ENCODE assay signal across 10 cellular contexts in the genomic region with DNA sequence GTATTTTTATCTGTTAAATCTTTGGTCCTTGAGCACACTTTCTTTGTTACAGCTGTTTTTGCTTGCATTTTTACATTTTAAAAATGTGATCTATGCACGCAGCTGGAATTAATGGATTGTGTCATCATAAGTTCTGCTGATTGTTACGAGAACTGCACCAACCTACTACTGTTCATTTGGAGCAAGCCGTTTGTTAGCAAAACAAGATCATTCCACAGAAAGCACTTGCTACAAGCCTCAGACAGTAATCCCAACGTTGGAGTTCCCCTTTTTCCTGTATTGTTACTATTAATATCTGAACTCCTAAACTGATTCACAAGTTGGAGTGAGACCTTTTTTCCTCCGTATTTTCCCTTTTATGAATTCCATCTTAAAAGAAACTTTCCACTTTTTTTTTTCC. TPM values are rescaled to one million over a fixed set of nuclear protein-coding genes. Genes with fewer than 3 reads are reported as not detected.
A peak's percentile ranks its signal among the peaks of the same experiment; 100 is the strongest.
DNase-seq lines count a peak whose midpoint lies in the region; ATAC-seq, FAIRE-seq and TF ChIP-seq lines count a peak whose summit lies in the region.
"Had no signal": no experiment of that assay in that cellular context is flagged by ENCODE, and none has a peak within 500 bp of the region (broad histone marks: within the 10 kb centered on the region; RNA-seq: fewer than 3 reads in every experiment).

No MANE protein-coding gene starts in this region.

- no peak overlapping the region for H3K4me3 Mint-ChIP-seq in neural progenitor cell
- no peak overlapping the region for H3K4me3 Mint-ChIP-seq in activated T-cell treated with anti-CD3 and anti-CD28 coated beads, Interleukin-2, amount 50 U/mL, for 4 hours

- POLR2A ChIA-PET in endothelial cell of umbilical vein (lab: Charles Lee): no interaction called here

- BruUV-seq in endothelial cell of umbilical vein (replicated peaks; lab: Mats Ljungman, UMichigan): no TSS peak

- intact Hi-C loops in heart right ventricle (cut with DNase I): loop anchor here in 2 of 10 donors (5.0 to 10.0 kb wide), 2 partner anchors 132 to 284 kb away; no protein-coding TSS in a partner anchor
- intact Hi-C loops in left ventricle myocardium superior (cut with micrococcal nuclease): loop anchor here (5.0 to 10.0 kb wide), 2 partner anchors 426 to 1537 kb away; no protein-coding TSS in a partner anchor
- intact Hi-C loops in endothelial cell of umbilical vein (cut with micrococcal nuclease): no loop called here
- intact Hi-C loops in vagina (cut with DNase I): no loop called here

- H3K27ac Mint-ChIP-seq in neural progenitor cell: no peak overlapping the region

- no peak for TF ChIP-seq POLR2A in endothelial cell of umbilical vein (IDR thresholded peaks at IDR 0.05; ENCODE audit: low read depth, low read length)
- no peak for TF ChIP-seq POLR2A in vagina (IDR thresholded peaks at IDR 0.05)

- H3K9me3 Mint-ChIP-seq in neural progenitor cell: no peaks in the 10 kb centered on the region
- no peaks in the 10 kb centered on the region for H3K9me3 Mint-ChIP-seq in activated T-cell treated with anti-CD3 and anti-CD28 coated beads, Interleukin-2, amount 50 U/mL, for 4 hours

- peak; percentile 85 for FAIRE-seq in endothelial cell of umbilical vein (lab: Jason Lieb, UNC)

- ATAC-seq in heart right ventricle (no peak), left ventricle myocardium superior (no peak)
- ATAC-seq in activated T-cell treated with anti-CD3 and anti-CD28 coated beads, Interleukin-2, amount 50 U/mL, for 4 hours: no peak

- H3K4me2 ChIP-seq in endothelial cell of umbilical vein (ENCODE audit: insufficient read depth, low read length) (peak overlapping the region; percentile 32), neural progenitor cell (peak overlapping the region; percentile 88)

- H3K27me3 ChIP-seq in heart right ventricle (no peaks in the 10 kb centered on the region), endothelial cell of umbilical vein (ENCODE audit: control insufficient read depth in 2 of 2, insufficient read depth in 2 of 2, low read length in 2 of 2) (no peaks in the 10 kb centered on the region), neural progenitor cell (peaks cover 23% of the 10 kb centered on the region), vagina (no peaks in the 10 kb centered on the region)

- DNase-seq in heart right ventricle: no peak
- DNase-seq in left ventricle myocardium superior: no peak
- DNase-seq in endothelial cell of umbilical vein (ENCODE audit: low read depth, low spot score): peak; percentile 16
- DNase-seq in neural progenitor cell (ENCODE audit: low spot score): no peak
- no peak for DNase-seq in vagina (ENCODE audit: extremely low spot score in 2 of 2)
- DNase-seq in NCI-H1694 (lab: John Stamatoyannopoulos, UW): no peak
- DNase-seq in activated T-cell treated with anti-CD3 and anti-CD28 coated beads, Interleukin-2, amount 50 U/mL, for 4 hours: no peak
- no peak for DNase-seq in GM19238 (ENCODE audit: insufficient read length, low spot score)
- DNase-seq: NCI-H187, retina had no signal

- CTCF ChIA-PET in endothelial cell of umbilical vein (lab: Charles Lee): interaction anchor here (0.6 to 1.6 kb wide), 2 partner anchors 15 to 291 kb away, joined by 4 read pairs; no protein-coding TSS in a partner anchor

- H4K20me1 ChIP-seq in endothelial cell of umbilical vein (replicated peaks; ENCODE audit: control insufficient read depth, extremely low read depth, insufficient read depth, low read length) (no peaks in the 10 kb centered on the region), neural progenitor cell (ENCODE audit: low read depth) (peaks cover 23% of the 10 kb centered on the region)

- H3K36me3 ChIP-seq in heart right ventricle (peaks cover 0 to 48% (median 7%) of the 10 kb centered on the region in 9 donors), endothelial cell of umbilical vein (ENCODE audit: control insufficient read depth in 2 of 2, extremely low read depth in 1 of 2, insufficient read depth in 2 of 2, low read length in 2 of 2) (no peaks in the 10 kb centered on the region), neural progenitor cell (no peaks in the 10 kb centered on the region), vagina (no peaks in the 10 kb centered on the region)

- TF ChIP-seq CTCF in heart right ventricle (IDR thresholded peaks at IDR 0.05) (no peak), endothelial cell of umbilical vein (IDR thresholded peaks at IDR 0.05; ENCODE audit: extremely low read depth in 1 of 2, insufficient read depth in 1 of 2, low read depth in 1 of 2, low read length in 2 of 2) (no peak), neural progenitor cell (IDR thresholded peaks at IDR 0.05) (no peak), vagina (IDR thresholded peaks at IDR 0.05) (no peak)

- H3K9ac ChIP-seq in endothelial cell of umbilical vein (replicated peaks; ENCODE audit: extremely low read depth, insufficient read depth, low read length): no peak overlapping the region
- no peak overlapping the region for H3K9ac ChIP-seq in neural progenitor cell

- H2AFZ ChIP-seq in endothelial cell of umbilical vein (ENCODE audit: low read depth, low read length): no peak overlapping the region
- H2AFZ ChIP-seq in neural progenitor cell (replicated peaks): no peak overlapping the region

- H3K79me2 ChIP-seq in endothelial cell of umbilical vein (ENCODE audit: control insufficient read depth, insufficient read depth, low read length): peaks cover 19% of the 10 kb centered on the region
- peaks cover 19% of the 10 kb centered on the region for H3K79me2 ChIP-seq in neural progenitor cell (ENCODE audit: low read depth)

- 7 to 17% methylated on average over 5 of the region's 5 CpGs for WGBS in heart right ventricle, 2 donors

- dilution Hi-C loops in endothelial cell of umbilical vein (cut with MboI; ENCODE audit: extremely low pct_ligation_motif_present, low sequenced_read_pairs): no loop called here

- H3F3A ChIP-seq in neural progenitor cell (ENCODE audit: low read depth): peaks cover 42% of the 10 kb centered on the region

- no peaks in the 10 kb centered on the region for H3K27me3 Mint-ChIP-seq in neural progenitor cell (ENCODE audit: insufficient read depth, low read depth)
- H3K27me3 Mint-ChIP-seq in activated T-cell treated with anti-CD3 and anti-CD28 coated beads, Interleukin-2, amount 50 U/mL, for 4 hours (ENCODE audit: low read depth): peaks cover 10% of the 10 kb centered on the region

- H3K4me3 ChIP-seq in heart right ventricle (peak overlapping the region; percentile 2 to 96 (median 80)), endothelial cell of umbilical vein (replicated peaks in 1 of 3; ENCODE audit: insufficient read depth in 1 of 3, low read depth in 1 of 3, low read length in 3 of 3) (no peak overlapping the region), neural progenitor cell (no peak overlapping the region), vagina (peak overlapping the region; percentile 85 to 87)

- peaks cover 7% of the 10 kb centered on the region for H3K36me3 Mint-ChIP-seq in neural progenitor cell
- peaks cover 7% of the 10 kb centered on the region for H3K36me3 Mint-ChIP-seq in activated T-cell treated with anti-CD3 and anti-CD28 coated beads, Interleukin-2, amount 50 U/mL, for 4 hours (ENCODE audit: insufficient read depth)

- H3K9me3 ChIP-seq in heart right ventricle: no peaks in the 10 kb centered on the region
- H3K9me3 ChIP-seq in endothelial cell of umbilical vein (replicated peaks; ENCODE audit: control insufficient read depth, insufficient read depth, low read length): no peaks in the 10 kb centered on the region
- H3K9me3 ChIP-seq in neural progenitor cell (ENCODE audit: low read depth): no peaks in the 10 kb centered on the region
- H3K9me3 ChIP-seq in vagina: no peaks in the 10 kb centered on the region

- H3K27ac ChIP-seq in heart right ventricle: peak overlapping the region; percentile 6 to 99 (median 94)
- H3K27ac ChIP-seq in endothelial cell of umbilical vein (ENCODE audit: insufficient read depth, low read depth, low read length): no peak overlapping the region
- no peak overlapping the region for H3K27ac ChIP-seq in neural progenitor cell
- peak overlapping the region; percentile 43 for H3K27ac ChIP-seq in vagina

- peaks cover 3 to 70% (median 35%) of the 10 kb centered on the region in 9 donors for H3K4me1 ChIP-seq in heart right ventricle
- peaks cover 4% of the 10 kb centered on the region for H3K4me1 ChIP-seq in endothelial cell of umbilical vein (ENCODE audit: control insufficient read depth, extremely low read depth, insufficient read depth, low read length)
- peaks cover 47% of the 10 kb centered on the region for H3K4me1 ChIP-seq in neural progenitor cell
- H3K4me1 ChIP-seq in vagina: peaks cover 45% of the 10 kb centered on the region

- H3K9me1 ChIP-seq in endothelial cell of umbilical vein (replicated peaks; ENCODE audit: control insufficient read depth, extremely low read depth, insufficient read depth, low read length): no peaks in the 10 kb centered on the region

- H3K4me1 Mint-ChIP-seq in neural progenitor cell: peaks cover 27% of the 10 kb centered on the region
- H3K4me1 Mint-ChIP-seq in activated T-cell treated with anti-CD3 and anti-CD28 coated beads, Interleukin-2, amount 50 U/mL, for 4 hours (ENCODE audit: low read depth): peaks cover 41% of the 10 kb centered on the region

TF ChIP-seq in endothelial cell of umbilical vein, 7 proteins besides CTCF, POLR2A, EP300 and RAD21 (continues in another document):
- TF ChIP-seq EZH2 (IDR thresholded peaks at IDR 0.05; ENCODE audit: borderline replicate concordance, low read depth, low read length, severe bottlenecking) (no peak), FOS (IDR thresholded peaks at IDR 0.05; ENCODE audit: borderline replicate concordance, insufficient read depth, low read length) (no peak), GATA2 (IDR thresholded peaks at IDR 0.05; ENCODE audit: insufficient read depth, insufficient read length, low read depth, low read length) (no peak)
- TF ChIP-seq, protein P1, sequence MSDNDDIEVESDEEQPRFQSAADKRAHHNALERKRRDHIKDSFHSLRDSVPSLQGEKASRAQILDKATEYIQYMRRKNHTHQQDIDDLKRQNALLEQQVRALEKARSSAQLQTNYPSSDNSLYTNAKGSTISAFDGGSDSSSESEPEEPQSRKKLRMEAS (IDR thresholded peaks at IDR 0.05; ENCODE audit: insufficient read depth, insufficient read length): no peak

RNA-seq across cellular contexts. Expression of gene TENT5A, which starts 3.5 kb away (rescaled TPM):
- 10 to 100 TPM; 37.0 to 72.1 (median 46.9) TPM for total RNA-seq in heart right ventricle
- polyA plus RNA-seq in heart right ventricle: 10 to 100 TPM; 17.3 to 21.9 TPM
- 69.4 TPM for total RNA-seq in left ventricle myocardium superior
- 1.2 and 2.4 TPM in 2 replicates for total RNA-seq in endothelial cell of umbilical vein
- polyA plus RNA-seq in endothelial cell of umbilical vein: 0.14 and 0.26 TPM in 2 replicates
- polyA plus RNA-seq in endothelial cell of umbilical vein (2011; cell fraction: cytosol; rRNA removed): 0.25 and 0.31 TPM in 2 replicates
- 0.95 and 1.5 TPM in 2 replicates for polyA plus RNA-seq in endothelial cell of umbilical vein (2011; cell fraction: nucleus; rRNA removed)
- polyA plus RNA-seq in endothelial cell of umbilical vein (2012): 2.0 and 3.1 TPM in 2 replicates
- polyA minus RNA-seq in endothelial cell of umbilical vein: 0.15 and 0.53 TPM in 2 replicates
- polyA minus RNA-seq in endothelial cell of umbilical vein (2011; cell fraction: cytosol; rRNA and poly(A)+ RNA removed): 40.9 TPM
- 1.0 and 1.7 TPM in 2 replicates for polyA minus RNA-seq in endothelial cell of umbilical vein (2011; cell fraction: nucleus; rRNA and poly(A)+ RNA removed)
- total RNA-seq in neural progenitor cell (ENCODE audit: low replicate concordance): 8.7 and 11.7 TPM in 2 replicates
- 20.6 TPM for total RNA-seq in vagina
- 1 to 10 TPM; 1.3 to 1.5 (median 1.3) TPM for total RNA-seq in activated T-cell treated with anti-CD3 and anti-CD28 coated beads, Interleukin-2, amount 50 U/mL, for 4 hours

Comparison
In these comparisons a context has a peak if more than half of its experiments do, and no peak if none do; other contexts are left out.
1. H3K27ac ChIP-seq: peak in heart right ventricle (10 of 10) and vagina (single experiment); none in endothelial cell of umbilical vein (single experiment) and neural progenitor cell (single experiment).
2. H3K4me3 ChIP-seq: peak in heart right ventricle (10 of 10) and vagina (2 of 2); none in endothelial cell of umbilical vein (0 of 3) and neural progenitor cell (single experiment).